In genomic region chr20:36435799-36436541, GRCh38 we compare ENCODE assay signal across 9 cellular contexts.
DNase-seq lines count a peak whose midpoint lies in the region; ATAC-seq and TF ChIP-seq lines count a peak whose summit lies in the region.
"Had no signal": no experiment of that assay in that cellular context is flagged by ENCODE, and none has a peak within 500 bp of the region (broad histone marks: within the 10 kb centered on the region; RNA-seq: fewer than 3 reads in every experiment).

No MANE protein-coding gene starts in this region.

- no peaks in the 10 kb centered on the region for H3K27me3 ChIP-seq in mucosa of rectum (ENCODE audit: control insufficient read depth in 2 of 2, insufficient read depth in 2 of 2, low read length in 2 of 2)

- DNase-seq in GM12865 (ENCODE audit: low read depth) (peak; percentile 74), NCI-H460 (ENCODE audit: extremely low read depth, low read depth) (peak; percentile 86), activated T-cell treated with anti-CD3 and anti-CD28 coated beads for 1 hour (ENCODE audit: low read depth) (peak; percentile 83), erythroblast (lab: John Stamatoyannopoulos, UW) (peak; percentile 79 to 87)
- DNase-seq in stimulated activated CD8-positive, alpha-beta memory T cell treated with anti-CD3 and anti-CD28 coated beads, Interleukin-7, amount 100 ng/mL, for 1 hour (ENCODE audit: low read depth in 2 of 2) = peak; percentile 66 to 70

- TF ChIP-seq CTCF in GM12865 (IDR thresholded peaks at IDR 0.05; ENCODE audit: insufficient read depth, low read depth, low read length, missing control alignments) = no peak

- TF ChIP-seq POLR2A in erythroblast (IDR thresholded peaks at IDR 0.05; ENCODE audit: low read length) = no peak

- H3K4me3 ChIP-seq in GM12865 (ENCODE audit: low read depth, low read length) (no peak overlapping the region), mucosa of rectum (ENCODE audit: low read length in 2 of 2) (peak overlapping the region; percentile 39 to 54)
- H3K4me3 ChIP-seq: PC-9 had no signal

- no peaks in the 10 kb centered on the region for H3K9me3 ChIP-seq in mucosa of rectum (ENCODE audit: control insufficient read depth in 2 of 2, low read length in 2 of 2)

- no peak overlapping the region for H3K9ac ChIP-seq in mucosa of rectum (ENCODE audit: low read depth in 1 of 2, low read length in 2 of 2)

- no peak overlapping the region for H3K27ac ChIP-seq in mucosa of rectum (ENCODE audit: low read depth in 2 of 2, low read length in 2 of 2)
- H3K27ac ChIP-seq: PC-9 had no signal

- no peaks in the 10 kb centered on the region for H3K4me1 ChIP-seq in mucosa of rectum (ENCODE audit: control insufficient read depth in 2 of 2, insufficient read depth in 2 of 2, low read length in 2 of 2)

- H3K36me3 ChIP-seq in mucosa of rectum (ENCODE audit: control insufficient read depth in 2 of 2, insufficient read depth in 2 of 2, low read length in 2 of 2) = no peaks in the 10 kb centered on the region

- no peak for ATAC-seq in GM19395 (IDR thresholded peaks at IDR 0.05; ENCODE audit: unreplicated experiment)
- no peak for ATAC-seq in HG03521 (IDR thresholded peaks at IDR 0.05; ENCODE audit: unreplicated experiment)
